Comparison of ENCODE assay signal across 8 cellular contexts in genomic region chr17:42194133-42194899, GRCh38. TPM values are rescaled to one million over a fixed set of nuclear protein-coding genes. Genes with fewer than 3 reads are reported as not detected.
DNase-seq lines count a peak whose midpoint lies in the region; ATAC-seq and TF ChIP-seq lines count a peak whose summit lies in the region.

TSS of gene GHDC (minus strand) at chr17:42194494. CDS start at chr17:42193581, 913 bp downstream.

- H3K27me3 Mint-ChIP-seq in CD8-positive, alpha-beta T cell (ENCODE audit: low read depth): no peaks in the 10 kb centered on the region

- no peak for TF ChIP-seq CTCF in CD8-positive, alpha-beta T cell (IDR thresholded peaks at IDR 0.05)

- peak within 1 kb of the TSS; percentile 49 for H3K27ac ChIP-seq in CD8-positive, alpha-beta T cell (ENCODE audit: low read depth, low read length)
- H3K27ac ChIP-seq in HUES6 (ENCODE audit: low read depth, low read length) (no peak within 1 kb of the TSS), muscle layer of duodenum (ENCODE audit: low read length) (peak within 1 kb of the TSS; percentile 96)

- DNase-seq in CD8-positive, alpha-beta T cell: peak; percentile 50 to 86 (median 74)
- DNase-seq in OCI-M1 (lab: John Stamatoyannopoulos, UW): peak; percentile 91
- peak; percentile 68 for DNase-seq in activated T-cell treated with anti-CD3 and anti-CD28 coated beads for 4 hours
- DNase-seq in stimulated activated CD8-positive, alpha-beta memory T cell treated with anti-CD3 and anti-CD28 coated beads, Interleukin-7, amount 100 ng/mL, for 24 hours (ENCODE audit: low read depth): peak; percentile 54

- no peaks in the 10 kb centered on the region for H3K36me3 ChIP-seq in CD8-positive, alpha-beta T cell (ENCODE audit: insufficient read depth, low read length)
- peaks cover under 1% of the 10 kb centered on the region; the same call in 1 of the 2 replicates for H3K36me3 ChIP-seq in HUES6 (ENCODE audit: control insufficient read depth, insufficient read depth, low read length)
- H3K36me3 ChIP-seq in muscle layer of duodenum (ENCODE audit: control insufficient read depth in 1 of 2, insufficient read depth in 2 of 2, low read length in 2 of 2): peaks cover 0 to under 1% of the 10 kb centered on the region in 2 donors

- intact Hi-C loops in CD8-positive, alpha-beta T cell (cut with DNase I, micrococcal nuclease): loop anchor here (1.0 to 10.0 kb wide), 4 partner anchors 10 to 830 kb away; partner anchors contain the start of genes RND2 (in 1 of the 2) and VAT1 (in 1 of the 2)

- peak within 1 kb of the TSS; percentile 88 for H3K27ac Mint-ChIP-seq in CD8-positive, alpha-beta T cell

- no peaks in the 10 kb centered on the region for H3K9me3 Mint-ChIP-seq in CD8-positive, alpha-beta T cell

- CTCF ChIA-PET in CD8-positive, alpha-beta T cell (lab: Charles Lee): interaction anchor here (0.5 to 4.0 kb wide), 10 partner anchors 10 to 250 kb away, joined by 3 to 23 read pairs (median 4); partner anchors contain the start of gene HCRT

- peaks cover 22% of the 10 kb centered on the region for H3K4me1 Mint-ChIP-seq in CD8-positive, alpha-beta T cell (ENCODE audit: low read depth)

- peak within 1 kb of the TSS; percentile 52 for H3K9ac ChIP-seq in HUES6 (ENCODE audit: low read length)

- no peaks in the 10 kb centered on the region for H3K27me3 ChIP-seq in CD8-positive, alpha-beta T cell (ENCODE audit: insufficient read depth, low read length)
- H3K27me3 ChIP-seq in HUES6 (ENCODE audit: control insufficient read depth, insufficient read depth, low read length) (no peaks in the 10 kb centered on the region), muscle layer of duodenum (ENCODE audit: low read depth, low read length) (no peaks in the 10 kb centered on the region)

- peak; percentile 98 for ATAC-seq in CD8-positive, alpha-beta T cell
- ATAC-seq in GM19463 (IDR thresholded peaks at IDR 0.05; ENCODE audit: unreplicated experiment): peak; percentile 93
- peak; percentile 86 for ATAC-seq in esophagus mucosa

- no peaks in the 10 kb centered on the region for H3K9me3 ChIP-seq in CD8-positive, alpha-beta T cell (ENCODE audit: low read length)
- H3K9me3 ChIP-seq in HUES6 (ENCODE audit: control insufficient read depth, insufficient read depth, low read depth, low read length) (no peaks in the 10 kb centered on the region), muscle layer of duodenum (ENCODE audit: control insufficient read depth in 1 of 2, low read length in 2 of 2) (no peaks in the 10 kb centered on the region)

- H3K4me3 ChIP-seq in CD8-positive, alpha-beta T cell (ENCODE audit: low read depth, low read length): peak within 1 kb of the TSS; percentile 79
- H3K4me3 ChIP-seq in HUES6 (ENCODE audit: low read depth, low read length) (peak within 1 kb of the TSS; percentile 56), muscle layer of duodenum (ENCODE audit: low read depth in 1 of 2, low read length in 2 of 2) (peak within 1 kb of the TSS; percentile 78 to 96)

- peaks cover 22% of the 10 kb centered on the region for H3K4me1 ChIP-seq in CD8-positive, alpha-beta T cell (ENCODE audit: insufficient read depth, low read length)
- peaks cover 14% of the 10 kb centered on the region; the same call in 1 of the 2 replicates for H3K4me1 ChIP-seq in HUES6 (ENCODE audit: control insufficient read depth, insufficient read depth, low read length)
- H3K4me1 ChIP-seq in muscle layer of duodenum (ENCODE audit: control insufficient read depth in 1 of 2, insufficient read depth in 2 of 2, low read length in 2 of 2): peaks cover 4 to 20% of the 10 kb centered on the region in 2 donors

- peaks cover 7% of the 10 kb centered on the region for H3K36me3 Mint-ChIP-seq in CD8-positive, alpha-beta T cell

- POLR2A ChIA-PET in CD8-positive, alpha-beta T cell (lab: Charles Lee): interaction anchor here (0.5 to 2.3 kb wide), 10 partner anchors 10 to 228 kb away, joined by 3 to 16 read pairs (median 4); partner anchors contain the start of genes CNP, HCRT, KCNH4 and STAT3

- H3K4me3 Mint-ChIP-seq in CD8-positive, alpha-beta T cell: peak within 1 kb of the TSS; percentile 95

RNA-seq across cellular contexts. Expression of gene GHDC, which starts in this region (rescaled TPM):
- 1 to 10 TPM; 6.6 to 6.7 TPM for total RNA-seq in CD8-positive, alpha-beta T cell
- total RNA-seq in esophagus mucosa: 9.0 TPM
